In genomic region chr9:105355810-105356209, GRCh38 we compare ENCODE assay signal across 1 cellular context.
TF ChIP-seq lines count a peak whose summit lies in the region.

No MANE protein-coding gene starts in this region.

TF ChIP-seq in GM23338, 12 proteins besides CTCF, POLR2A, EP300 and RAD21 (continued from another document):
- no peak for TF ChIP-seq ZNF462 (CRISPR knock-in tag; IDR thresholded peaks at IDR 0.05)
- TF ChIP-seq EZH2phosphoT487 (IDR thresholded peaks at IDR 0.05; ENCODE audit: unreplicated experiment), result no peak
- no peak for TF ChIP-seq CREB1 (CRISPR knock-in tag; IDR thresholded peaks at IDR 0.05; ENCODE audit: low read depth)
- no peak for TF ChIP-seq JUNB (IDR thresholded peaks at IDR 0.05; ENCODE audit: unreplicated experiment)
